Comparison of ENCODE assay signal across 10 cellular contexts in the genomic region with DNA sequence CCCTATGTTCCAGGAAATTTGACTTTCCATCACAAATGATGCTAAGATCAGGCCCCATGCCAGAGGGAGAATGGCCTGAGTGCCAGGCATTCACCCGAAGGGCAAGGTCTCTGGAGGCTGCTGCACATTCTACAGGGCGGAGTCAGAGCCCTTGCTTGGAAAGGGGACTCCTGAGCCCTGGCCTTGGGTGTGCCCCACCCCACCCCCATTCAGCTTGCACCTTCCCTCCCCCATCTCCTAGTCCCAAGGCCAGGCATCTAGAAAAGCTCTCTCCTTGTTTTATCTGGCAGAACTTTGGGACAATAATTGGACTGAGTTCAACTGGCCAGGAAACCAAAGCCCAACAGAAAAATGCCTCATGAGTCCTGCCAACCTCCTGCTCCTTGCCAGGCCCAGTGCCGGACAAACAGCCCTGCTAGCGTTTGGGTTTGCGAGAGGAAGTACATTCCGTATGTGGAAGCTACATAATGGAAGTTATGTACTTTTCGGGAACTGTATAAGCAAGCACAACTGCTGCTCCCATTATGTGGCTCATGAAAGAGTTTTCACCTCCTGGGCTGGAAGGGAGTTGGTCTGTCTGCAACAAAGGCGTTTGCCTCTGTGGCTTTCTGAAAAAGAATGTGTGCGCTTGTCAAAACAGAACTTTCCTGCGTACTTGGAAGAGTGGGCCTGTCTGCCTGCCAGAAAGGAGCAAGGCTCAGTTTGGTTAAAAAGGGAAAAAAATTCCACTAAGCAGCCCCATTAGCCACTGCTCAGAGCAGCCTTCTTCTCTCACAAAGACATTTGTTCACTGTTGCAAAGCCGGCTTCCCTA.
A peak's percentile ranks its signal among the peaks of the same experiment; 100 is the strongest.
DNase-seq lines count a peak whose midpoint lies in the region; ATAC-seq and TF ChIP-seq lines count a peak whose summit lies in the region.
"Had no signal": no experiment of that assay in that cellular context is flagged by ENCODE, and none has a peak within 500 bp of the region (broad histone marks: within the 10 kb centered on the region; RNA-seq: fewer than 3 reads in every experiment).

No MANE protein-coding gene starts in this region.

- H4K12ac ChIP-seq in trophoblast cell (ENCODE audit: low read depth, low read length), result no peak overlapping the region

- peak overlapping the region; percentile 45 for H2BK12ac ChIP-seq in trophoblast cell (ENCODE audit: low read length)

- peak overlapping the region; percentile 22 for H2BK5ac ChIP-seq in trophoblast cell (ENCODE audit: low read depth, low read length, poor library complexity)

- H3K27ac ChIP-seq in breast epithelium (peak overlapping the region; percentile 68 to 77), right atrium auricular region (peak overlapping the region; percentile 41 to 74), trophoblast cell (ENCODE audit: low read depth, low read length) (peak overlapping the region; percentile 69)

- no peak overlapping the region for H3K23ac ChIP-seq in trophoblast cell (ENCODE audit: low read length)

- H3K36me3 ChIP-seq in breast epithelium, result no peaks in the 10 kb centered on the region
- no peaks in the 10 kb centered on the region for H3K36me3 ChIP-seq in right atrium auricular region
- H3K36me3 ChIP-seq in trophoblast cell (ENCODE audit: control insufficient read depth in 1 of 2, insufficient read depth in 2 of 2, low read length in 2 of 2), result no peaks in the 10 kb centered on the region

- no peak overlapping the region for H3K9ac ChIP-seq in trophoblast cell (ENCODE audit: low read length)

- TF ChIP-seq POLR2A in breast epithelium (IDR thresholded peaks at IDR 0.05), result no peak

- peak overlapping the region; percentile 49 for H2BK120ac ChIP-seq in trophoblast cell (ENCODE audit: insufficient read depth, low read length, poor library complexity)

- intact Hi-C loops in breast epithelium (cut with DNase I; ENCODE audit: low total_unique reads), result no loop called here

- H3K9me3 ChIP-seq in breast epithelium, result no peaks in the 10 kb centered on the region
- H3K9me3 ChIP-seq in right atrium auricular region, result no peaks in the 10 kb centered on the region
- no peaks in the 10 kb centered on the region for H3K9me3 ChIP-seq in trophoblast cell (ENCODE audit: insufficient read depth, low read depth, low read length)

- TF ChIP-seq CTCF in AG10803 (conservative IDR thresholded peaks at IDR 0.05; ENCODE audit: low read length), result no peak
- TF ChIP-seq CTCF in breast epithelium (IDR thresholded peaks at IDR 0.05), result no peak
- no peak for TF ChIP-seq CTCF in right atrium auricular region (IDR thresholded peaks at IDR 0.05)

- H4K8ac ChIP-seq in trophoblast cell (ENCODE audit: low read depth, low read length), result peak overlapping the region; percentile 52

- peak overlapping the region; percentile 20 for H4K91ac ChIP-seq in trophoblast cell (ENCODE audit: low read depth, low read length)

- DNase-seq in AG10803 (ENCODE audit: low read depth) (peak; percentile 68), breast epithelium (ENCODE audit: low spot score in 2 of 2) (peak; percentile 66 to 86), right atrium auricular region (ENCODE audit: low spot score) (peak; percentile 82), trophoblast cell (no peak), EL (no peak)
- no peak for DNase-seq in activated T-cell treated with anti-CD3 and anti-CD28 coated beads, Interleukin-2, amount 50 U/mL, for 48 hours
- DNase-seq: cortex of kidney, NCI-H1694 treated with DMSO at 0.1 percent for 48 hours had no signal

- H3K27me3 ChIP-seq in breast epithelium (no peaks in the 10 kb centered on the region), right atrium auricular region (no peaks in the 10 kb centered on the region), trophoblast cell (ENCODE audit: insufficient read depth, low read length) (no peaks in the 10 kb centered on the region)

- ATAC-seq in GM19035 (IDR thresholded peaks at IDR 0.05; ENCODE audit: unreplicated experiment), result no peak
- no peak for ATAC-seq in HG03442 (IDR thresholded peaks at IDR 0.05; ENCODE audit: unreplicated experiment)

- no peak overlapping the region for H3K18ac ChIP-seq in trophoblast cell (ENCODE audit: low read length)

- peak overlapping the region; percentile 15 for H2AK5ac ChIP-seq in trophoblast cell (ENCODE audit: low read length)

- no CpG with 5 or more reads among the region's 11 CpGs for WGBS in trophoblast cell (ENCODE audit: extremely low coverage, insufficient coverage, insufficient read length)

- peak overlapping the region; percentile 75 for H3K14ac ChIP-seq in trophoblast cell (ENCODE audit: low read length)

- no peak overlapping the region for H3K4ac ChIP-seq in trophoblast cell (ENCODE audit: low read depth, low read length)

- H3K4me2 ChIP-seq in trophoblast cell (ENCODE audit: low read length), result no peak overlapping the region

- peaks cover 15% of the 10 kb centered on the region for H3K79me1 ChIP-seq in trophoblast cell (ENCODE audit: low read length)

- H3K4me1 ChIP-seq in breast epithelium (peaks cover 3 to 20% of the 10 kb centered on the region in 2 donors), right atrium auricular region (peaks cover 0 to 34% of the 10 kb centered on the region in 2 donors), trophoblast cell (ENCODE audit: control insufficient read depth in 1 of 2, insufficient read depth in 2 of 2, low read length in 2 of 2) (peaks cover 9 to 24% of the 10 kb centered on the region in 2 experiments)

- H3K4me3 ChIP-seq in AG10803 (ENCODE audit: low read length) (no peak overlapping the region), breast epithelium (no peak overlapping the region), right atrium auricular region (no peak overlapping the region), trophoblast cell (ENCODE audit: low read depth, low read length) (no peak overlapping the region)

- H3K79me2 ChIP-seq in trophoblast cell (ENCODE audit: control insufficient read depth, insufficient read depth, low read length, poor library complexity), result no peaks in the 10 kb centered on the region

- H2AFZ ChIP-seq in trophoblast cell (ENCODE audit: insufficient read depth, low read length, poor library complexity), result no peak overlapping the region

Comparison
In these comparisons a context has a peak if more than half of its experiments do, and no peak if none do; other contexts are left out.
1. DNase-seq: peak in AG10803 (single experiment), breast epithelium (2 of 2) and right atrium auricular region (single experiment); none in trophoblast cell (0 of 2), EL (single experiment) and activated T-cell treated with anti-CD3 and anti-CD28 coated beads, Interleukin-2, amount 50 U/mL, for 48 hours (0 of 2).
2. Peak in every context shown above with its lines, with median percentiles within 50 percentile points of each other: H3K27ac ChIP-seq.